In the genomic region with DNA sequence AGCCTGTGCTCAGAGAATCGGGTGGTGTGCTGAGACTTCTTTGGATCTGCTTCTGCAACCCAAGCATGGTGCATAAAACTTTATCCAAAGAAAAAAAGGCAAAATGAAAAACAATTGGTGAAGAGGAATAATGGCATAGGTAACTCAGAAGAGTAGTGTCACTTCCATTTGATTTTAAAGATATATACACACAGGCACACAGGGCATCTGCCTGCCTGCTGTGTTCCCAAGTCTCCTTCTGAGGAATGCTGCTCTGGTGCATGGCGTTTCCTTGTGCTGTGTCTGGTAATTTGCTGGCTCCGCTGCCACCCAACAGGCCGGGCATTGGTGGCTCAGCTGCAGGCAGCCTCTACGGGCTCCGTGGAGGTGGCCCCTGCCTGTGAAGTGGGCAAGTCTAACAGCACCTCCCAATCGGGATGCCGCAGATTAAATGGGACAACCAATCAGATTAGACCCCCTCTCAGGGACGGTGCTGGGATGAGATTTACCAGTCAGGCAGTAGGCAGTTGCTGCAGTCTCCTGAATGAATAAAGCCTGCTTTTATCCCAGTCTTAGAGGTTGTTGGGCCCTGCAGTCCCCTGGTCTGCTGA, we compare ENCODE assay signal across 8 cellular contexts.
DNase-seq lines count a peak whose midpoint lies in the region; ATAC-seq, FAIRE-seq and TF ChIP-seq lines count a peak whose summit lies in the region.
"Had no signal": no experiment of that assay in that cellular context is flagged by ENCODE, and none has a peak within 500 bp of the region (broad histone marks: within the 10 kb centered on the region; RNA-seq: fewer than 3 reads in every experiment).

No MANE protein-coding gene starts in this region.

- H2BK15ac ChIP-seq in IMR-90 (ENCODE audit: low read depth, low read length), result peak overlapping the region; percentile 67; the same call in 2 of the 3 replicates

- WGBS in IMR-90 (ENCODE audit: extremely low coverage in 2 of 2, insufficient read length in 1 of 2), 2 experiments, result 100% methylated on average over 2 of the region's 9 CpGs; no CpG with 5 or more reads in 1 of the 2 experiments

- peak overlapping the region; percentile 43; the same call in 1 of the 2 replicates for H3K56ac ChIP-seq in IMR-90 (ENCODE audit: extremely low read depth, insufficient read depth, low read length)

- H2AFZ ChIP-seq in IMR-90 (replicated peaks; ENCODE audit: low read length, poor library complexity), result peak overlapping the region; percentile 55

- H3K9me3 ChIP-seq in IMR-90 (ENCODE audit: control insufficient read depth, insufficient read depth, low read length) (no peaks in the 10 kb centered on the region), stomach smooth muscle (ENCODE audit: control insufficient read depth in 2 of 2, low read length in 2 of 2) (no peaks in the 10 kb centered on the region)

- in situ Hi-C loops in IMR-90 (cut with MboI; ENCODE audit: low sequenced_read_pairs) (loop anchor here (5.0 kb wide), 2 partner anchors 354 to 764 kb away; a partner anchor contains a TSS), GM13977 (cut with MboI; ENCODE audit: low pct_unique_long_range_greater_than_20kb, low sequenced_read_pairs, unreplicated experiment) (no loop called here)

- H2BK120ac ChIP-seq in IMR-90 (ENCODE audit: low read depth, low read length), result peak overlapping the region; percentile 97

- no peaks in the 10 kb centered on the region for H4K20me1 ChIP-seq in IMR-90 (ENCODE audit: insufficient read depth, low read length)

- no TSS peak for BruUV-seq in IMR-90 (replicated peaks; lab: Mats Ljungman, UMichigan)

- H2BK5ac ChIP-seq in IMR-90 (ENCODE audit: low read depth, low read length, poor library complexity, severe bottlenecking), result peak overlapping the region; percentile 37

- H3K4me3 ChIP-seq in IMR-90 (ENCODE audit: insufficient read depth, low read depth, low read length) (no peak overlapping the region), stomach smooth muscle (ENCODE audit: low read length in 2 of 2) (peak overlapping the region; percentile 47 to 57)

- peak overlapping the region; percentile 74 for H2AK9ac ChIP-seq in IMR-90 (replicated peaks; ENCODE audit: low read depth, low read length, poor library complexity)

- H3K27me3 ChIP-seq in IMR-90 (ENCODE audit: control insufficient read depth, insufficient read depth, low read length) (no peaks in the 10 kb centered on the region), stomach smooth muscle (ENCODE audit: control insufficient read depth in 1 of 2, insufficient read depth in 2 of 2, low read length in 2 of 2) (no peaks in the 10 kb centered on the region)

- dilution Hi-C loops in IMR-90 (cut with HindIII; ENCODE audit: low sequenced_read_pairs, unreplicated experiment), result no loop called here

- CTCF ChIA-PET in IMR-90 (lab: Yijun Ruan, JAX) (no interaction called here), RWPE1 (lab: Yijun Ruan, JAX) (interaction anchor here (0.8 kb wide), 1 partner anchor 176 kb away, joined by 4 read pairs; no protein-coding TSS in a partner anchor)

- H3K36me3 ChIP-seq in IMR-90 (ENCODE audit: control insufficient read depth, insufficient read depth, low read length) (no peaks in the 10 kb centered on the region), stomach smooth muscle (ENCODE audit: control insufficient read depth in 2 of 2, insufficient read depth in 2 of 2, low read length in 2 of 2) (no peaks in the 10 kb centered on the region)

- DNase-seq in IMR-90 (no peak), globus pallidus (ENCODE audit: low spot score) (peak; percentile 12), RWPE1 (ENCODE audit: low spot score) (no peak), GM12892 (ENCODE audit: insufficient read length) (no peak), GM13977 (ENCODE audit: low spot score) (no peak)

- TF ChIP-seq RAD21 in IMR-90 (IDR thresholded peaks at IDR 0.05; ENCODE audit: low read length), result no peak

- H3K18ac ChIP-seq in IMR-90 (ENCODE audit: low read depth, low read length), result peak overlapping the region; percentile 22

- FAIRE-seq in GM12892 (lab: Jason Lieb, UNC), result no peak
- FAIRE-seq: D721Med had no signal

- H3K9me1 ChIP-seq in IMR-90 (ENCODE audit: insufficient read depth, low read length), result peaks cover 11% of the 10 kb centered on the region

- 0 out of 4 replicates have a peak, but pooled peaks cover 0 to 5% of the 10 kb centered on the region in 2 experiments for H3K79me1 ChIP-seq in IMR-90 (ENCODE audit: low read depth in 1 of 2, low read length in 2 of 2)

- peak; percentile 16 for ATAC-seq in GM19395 (IDR thresholded peaks at IDR 0.05; ENCODE audit: unreplicated experiment)
- ATAC-seq in IMR-90 (ENCODE audit: low read depth), result no peak

- TF ChIP-seq CTCF in IMR-90 (conservative IDR thresholded peaks at IDR 0.05; ENCODE audit: low read depth, low read length) (no peak), RWPE1 (conservative IDR thresholded peaks at IDR 0.05; ENCODE audit: low read depth) (no peak), GM13977 (IDR thresholded peaks at IDR 0.05; ENCODE audit: extremely low read depth, insufficient read depth, missing control alignments) (no peak)

- H3K4ac ChIP-seq in IMR-90 (ENCODE audit: low read depth, low read length), result peak overlapping the region; percentile 93

- H4K8ac ChIP-seq in IMR-90 (ENCODE audit: low read depth in 2 of 2, low read length in 2 of 2), result peak overlapping the region; percentile 46 to 82

- peak overlapping the region; percentile 97 for H4K91ac ChIP-seq in IMR-90 (ENCODE audit: insufficient read depth, low read depth, low read length)

- H3K4me1 ChIP-seq in IMR-90 (ENCODE audit: control insufficient read depth, insufficient read depth, low read length), result peaks cover 8% of the 10 kb centered on the region
- peaks cover 4% of the 10 kb centered on the region for H3K4me1 ChIP-seq in stomach smooth muscle (ENCODE audit: control insufficient read depth, insufficient read depth, low read length)

- no peak for TF ChIP-seq POLR2A in IMR-90 (IDR thresholded peaks at IDR 0.05; ENCODE audit: low read depth, low read length)
- no peak for TF ChIP-seq POLR2A in GM12892 (IDR thresholded peaks at IDR 0.05; ENCODE audit: low read depth, low read length)

- H3K9ac ChIP-seq in IMR-90 (ENCODE audit: low read depth, low read length), result no peak overlapping the region
- H3K9ac ChIP-seq in stomach smooth muscle (ENCODE audit: low read length in 2 of 2), result no peak overlapping the region

- H3K14ac ChIP-seq in IMR-90 (replicated peaks; ENCODE audit: low read depth, low read length), result peak overlapping the region; percentile 67

- POLR2A ChIA-PET in IMR-90 (lab: Charles Lee; ENCODE audit: unreplicated experiment) (interaction anchor here (0.5 kb wide), 1 partner anchor 109 kb away, joined by 3 read pairs; no protein-coding TSS in a partner anchor), RWPE1 (lab: Yijun Ruan, JAX; ENCODE audit: low non-redundant PET) (no interaction called here)

- H3K4me2 ChIP-seq in IMR-90 (ENCODE audit: low read depth, low read length), result no peak overlapping the region

- H3K23ac ChIP-seq in IMR-90 (ENCODE audit: low read depth, low read length), result peak overlapping the region; percentile 65

- H3K27ac ChIP-seq in IMR-90 (ENCODE audit: insufficient read depth, low read length), result peak overlapping the region; percentile 2; the same call in 1 of the 2 replicates
- H3K27ac ChIP-seq in stomach smooth muscle (ENCODE audit: low read length), result no peak overlapping the region
- no peak overlapping the region for H3K27ac ChIP-seq in RWPE1

- H2AK5ac ChIP-seq in IMR-90 (ENCODE audit: low read depth, low read length), result peak overlapping the region; percentile 67

- intact Hi-C loops in IMR-90 (cut with micrococcal nuclease), result no loop called here

- H4K5ac ChIP-seq in IMR-90 (ENCODE audit: low read depth, low read length), result peak overlapping the region; percentile 56

- peak overlapping the region; percentile 99 for H2BK20ac ChIP-seq in IMR-90 (ENCODE audit: low read depth, low read length)

TF ChIP-seq in IMR-90, 13 proteins besides CTCF, POLR2A, EP300 and RAD21:
- TF ChIP-seq CHD1 (IDR thresholded peaks at IDR 0.05; ENCODE audit: low read depth, low read length) (no peak), FOS (IDR thresholded peaks at IDR 0.05; ENCODE audit: low read depth, low read length) (no peak), RFX5 (IDR thresholded peaks at IDR 0.05; ENCODE audit: low read depth, low read length) (no peak), RCOR1 (IDR thresholded peaks at IDR 0.05; ENCODE audit: insufficient replicate concordance, low read length) (no peak), BHLHE40 (IDR thresholded peaks at IDR 0.05; ENCODE audit: low read depth, low read length) (no peak), SMC3 (IDR thresholded peaks at IDR 0.05; ENCODE audit: low read depth, low read length) (no peak), MAFK (IDR thresholded peaks at IDR 0.05; ENCODE audit: low read depth, low read length) (no peak), CEBPB (IDR thresholded peaks at IDR 0.05; ENCODE audit: low read depth, low read length) (no peak), MXI1 (IDR thresholded peaks at IDR 0.05; ENCODE audit: borderline replicate concordance, low read depth, low read length) (no peak), MAZ (IDR thresholded peaks at IDR 0.05; ENCODE audit: borderline replicate concordance, low read depth, low read length) (no peak), NFE2L2 (IDR thresholded peaks at IDR 0.05; ENCODE audit: low read depth, low read length) (no peak)
- TF ChIP-seq, protein P1, sequence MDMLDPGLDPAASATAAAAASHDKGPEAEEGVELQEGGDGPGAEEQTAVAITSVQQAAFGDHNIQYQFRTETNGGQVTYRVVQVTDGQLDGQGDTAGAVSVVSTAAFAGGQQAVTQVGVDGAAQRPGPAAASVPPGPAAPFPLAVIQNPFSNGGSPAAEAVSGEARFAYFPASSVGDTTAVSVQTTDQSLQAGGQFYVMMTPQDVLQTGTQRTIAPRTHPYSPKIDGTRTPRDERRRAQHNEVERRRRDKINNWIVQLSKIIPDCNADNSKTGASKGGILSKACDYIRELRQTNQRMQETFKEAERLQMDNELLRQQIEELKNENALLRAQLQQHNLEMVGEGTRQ (IDR thresholded peaks at IDR 0.05; ENCODE audit: low read depth, low read length), result no peak
- TF ChIP-seq, protein P2, sequence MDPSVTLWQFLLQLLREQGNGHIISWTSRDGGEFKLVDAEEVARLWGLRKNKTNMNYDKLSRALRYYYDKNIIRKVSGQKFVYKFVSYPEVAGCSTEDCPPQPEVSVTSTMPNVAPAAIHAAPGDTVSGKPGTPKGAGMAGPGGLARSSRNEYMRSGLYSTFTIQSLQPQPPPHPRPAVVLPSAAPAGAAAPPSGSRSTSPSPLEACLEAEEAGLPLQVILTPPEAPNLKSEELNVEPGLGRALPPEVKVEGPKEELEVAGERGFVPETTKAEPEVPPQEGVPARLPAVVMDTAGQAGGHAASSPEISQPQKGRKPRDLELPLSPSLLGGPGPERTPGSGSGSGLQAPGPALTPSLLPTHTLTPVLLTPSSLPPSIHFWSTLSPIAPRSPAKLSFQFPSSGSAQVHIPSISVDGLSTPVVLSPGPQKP (IDR thresholded peaks at IDR 0.05; ENCODE audit: borderline replicate concordance, low read depth, low read length), result no peak
